ENCODE assay signal across 17 cellular contexts in the genomic region with DNA sequence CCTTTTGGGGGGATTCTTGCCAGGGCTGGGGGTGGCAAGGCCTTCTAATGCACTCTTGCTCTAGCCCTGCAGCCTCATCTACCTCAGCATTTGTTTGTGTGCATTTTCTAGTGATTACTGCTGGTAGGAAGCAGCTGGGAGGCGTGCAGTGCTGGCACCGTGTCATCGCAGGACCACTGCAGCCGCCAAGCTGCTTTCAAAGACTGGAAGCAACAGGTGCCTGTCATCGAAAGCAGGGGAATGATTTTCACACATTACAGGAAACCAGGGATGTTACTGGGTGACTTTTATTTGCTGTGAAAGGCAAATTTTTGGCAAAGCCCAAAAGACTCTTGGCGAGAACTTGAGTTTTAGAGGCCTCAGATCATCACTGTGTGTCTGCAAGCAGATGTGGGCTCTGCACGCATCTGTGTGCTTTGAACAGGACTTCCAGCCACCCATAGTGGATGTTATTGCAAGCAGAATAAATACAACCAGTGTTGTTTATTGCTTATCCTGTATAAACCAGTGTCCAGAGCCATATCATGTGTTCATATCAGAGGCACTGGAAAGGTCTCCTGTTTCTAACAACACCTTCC.
"Had no signal": no experiment of that assay in that cellular context is flagged by ENCODE, and none has a peak within 500 bp of the region (broad histone marks: within the 10 kb centered on the region; RNA-seq: fewer than 3 reads in every experiment).

No MANE protein-coding gene starts in this region.

- H3K36me3 ChIP-seq: neutrophil had no signal

- H3K27me3 Mint-ChIP-seq: activated CD4-positive, alpha-beta T cell treated with anti-CD3 and anti-CD28 coated beads, Interleukin-2, amount 10 ng/mL, durations not matched to agents 7 days and 5 days; activated naive CD8-positive, alpha-beta T cell treated with anti-CD3 and anti-CD28 coated beads, Interleukin-2, amount 50 U/mL, for 24 hours; naive B cell; type B pancreatic cell had no signal

- ATAC-seq: activated naive CD8-positive, alpha-beta T cell treated with anti-CD3 and anti-CD28 coated beads, Interleukin-2, amount 50 U/mL, for 24 hours; left colon had no signal

- H3K4me1 Mint-ChIP-seq: activated CD4-positive, alpha-beta T cell treated with anti-CD3 and anti-CD28 coated beads, Interleukin-2, amount 10 ng/mL, durations not matched to agents 7 days and 5 days; activated naive CD8-positive, alpha-beta T cell treated with anti-CD3 and anti-CD28 coated beads, Interleukin-2, amount 50 U/mL, for 24 hours had no signal

- H2AFZ ChIP-seq: parathyroid adenoma had no signal

- H3K4me3 ChIP-seq: dorsolateral prefrontal cortex had no signal

- H3K9ac ChIP-seq: parathyroid adenoma had no signal

- H3K4me3 Mint-ChIP-seq: activated CD4-positive, alpha-beta T cell treated with anti-CD3 and anti-CD28 coated beads, Interleukin-2, amount 10 ng/mL, durations not matched to agents 7 days and 5 days; activated naive CD8-positive, alpha-beta T cell treated with anti-CD3 and anti-CD28 coated beads, Interleukin-2, amount 50 U/mL, for 24 hours; endodermal cell; naive B cell; T-helper 2 cell treated with Interferon-gamma antibody and Interleukin-4, amounts not matched to agents 5 μg/mL and 100 μg/mL, for 36 hours; type B pancreatic cell had no signal

- H3K9me3 ChIP-seq: neutrophil had no signal

- DNase-seq: activated CD4-positive, alpha-beta T cell treated with anti-CD3 and anti-CD28 coated beads, Interleukin-2, amount 10 ng/mL, durations not matched to agents 7 days and 5 days; activated CD8-positive, alpha-beta memory T cell treated with anti-CD3 and anti-CD28 coated beads for 24 hours; activated naive CD8-positive, alpha-beta T cell treated with anti-CD3 and anti-CD28 coated beads, Interleukin-2, amount 50 U/mL, for 24 hours; aorta; dorsolateral prefrontal cortex; endodermal cell; left colon; midbrain; naive B cell; stimulated activated CD4-positive, alpha-beta T cell treated with anti-CD3 and anti-CD28 coated beads, Interleukin-4, amount 100 ng/mL, for 24 hours; stimulated activated naive CD4-positive, alpha-beta T cell; substantia nigra had no signal

- FAIRE-seq: islet of Langerhans had no signal

- H3K27ac ChIP-seq: dorsolateral prefrontal cortex, neutrophil, parathyroid adenoma had no signal

- H3K27ac Mint-ChIP-seq: activated CD4-positive, alpha-beta T cell treated with anti-CD3 and anti-CD28 coated beads, Interleukin-2, amount 10 ng/mL, durations not matched to agents 7 days and 5 days; activated naive CD8-positive, alpha-beta T cell treated with anti-CD3 and anti-CD28 coated beads, Interleukin-2, amount 50 U/mL, for 24 hours; endodermal cell; T-helper 2 cell treated with Interferon-gamma antibody and Interleukin-4, amounts not matched to agents 5 μg/mL and 100 μg/mL, for 36 hours; type B pancreatic cell had no signal

- H3K9me3 Mint-ChIP-seq: activated CD4-positive, alpha-beta T cell treated with anti-CD3 and anti-CD28 coated beads, Interleukin-2, amount 10 ng/mL, durations not matched to agents 7 days and 5 days; activated naive CD8-positive, alpha-beta T cell treated with anti-CD3 and anti-CD28 coated beads, Interleukin-2, amount 50 U/mL, for 24 hours; endodermal cell; naive B cell; T-helper 2 cell treated with Interferon-gamma antibody and Interleukin-4, amounts not matched to agents 5 μg/mL and 100 μg/mL, for 36 hours; type B pancreatic cell had no signal
